ENCODE assay signal across 12 cellular contexts in genomic region chr1:87132664-87133000, GRCh38.
DNase-seq lines count a peak whose midpoint lies in the region; ATAC-seq, FAIRE-seq and TF ChIP-seq lines count a peak whose summit lies in the region.
"Had no signal": no experiment of that assay in that cellular context is flagged by ENCODE, and none has a peak within 500 bp of the region (broad histone marks: within the 10 kb centered on the region; RNA-seq: fewer than 3 reads in every experiment).

No MANE protein-coding gene starts in this region.

- no peak overlapping the region for H2AFZ ChIP-seq in astrocyte (ENCODE audit: low read depth, low read length)
- H2AFZ ChIP-seq in mesenchymal stem cell (ENCODE audit: low read depth, low read length), result no peak overlapping the region

- H3K4me1 Mint-ChIP-seq in activated naive CD4-positive, alpha-beta T cell treated with anti-CD3 and anti-CD28 coated beads for 36 hours (ENCODE audit: low read depth), result peaks cover 7% of the 10 kb centered on the region
- no peaks in the 10 kb centered on the region for H3K4me1 Mint-ChIP-seq in astrocyte (ENCODE audit: low read depth, unreplicated experiment)

- H3K9ac ChIP-seq in astrocyte (ENCODE audit: low read length) (no peak overlapping the region), mesenchymal stem cell (ENCODE audit: low read length) (peak overlapping the region; percentile 90)

- no peak for TF ChIP-seq POLR2A in thyroid gland (IDR thresholded peaks at IDR 0.05)

- H3K4me2 ChIP-seq in astrocyte (ENCODE audit: low read length) (peak overlapping the region; percentile 83), mesenchymal stem cell (ENCODE audit: low read length, poor library complexity, severe bottlenecking) (no peak overlapping the region)

- H3K4me3 Mint-ChIP-seq in activated naive CD4-positive, alpha-beta T cell treated with anti-CD3 and anti-CD28 coated beads for 36 hours, result peak overlapping the region; percentile 53
- peak overlapping the region; percentile 55 for H3K4me3 Mint-ChIP-seq in astrocyte (ENCODE audit: unreplicated experiment)

- peaks cover 41% of the 10 kb centered on the region for H3K27me3 Mint-ChIP-seq in activated naive CD4-positive, alpha-beta T cell treated with anti-CD3 and anti-CD28 coated beads for 36 hours (ENCODE audit: low read depth)
- peaks cover 30% of the 10 kb centered on the region for H3K27me3 Mint-ChIP-seq in astrocyte (ENCODE audit: low read depth, unreplicated experiment)

- no peak overlapping the region for H3K4ac ChIP-seq in mesenchymal stem cell (ENCODE audit: low read depth in 1 of 2, low read length in 2 of 2)

- H3K79me2 ChIP-seq in astrocyte (ENCODE audit: insufficient read depth, low read length), result no peaks in the 10 kb centered on the region

- H3K27me3 ChIP-seq in astrocyte (ENCODE audit: insufficient read depth, low read length) (no peaks in the 10 kb centered on the region), mesenchymal stem cell (ENCODE audit: control insufficient read depth in 1 of 2, insufficient read depth in 1 of 2, low read length in 2 of 2) (peaks cover 0 to 5% of the 10 kb centered on the region in 2 experiments), thyroid gland (no peaks in the 10 kb centered on the region)
- H3K27me3 ChIP-seq: cardiac muscle cell had no signal

- H3K27ac ChIP-seq in astrocyte (ENCODE audit: low read depth, low read length) (no peak overlapping the region), mesenchymal stem cell (ENCODE audit: low read length, poor library complexity, severe bottlenecking) (no peak overlapping the region), thyroid gland (peak overlapping the region in 2 of 3 donors; percentile 38 to 51)
- H3K27ac ChIP-seq: cardiac muscle cell had no signal

- no peak overlapping the region for H2AK5ac ChIP-seq in mesenchymal stem cell (ENCODE audit: low read length, severe bottlenecking)

- no peak for DNase-seq in activated naive CD4-positive, alpha-beta T cell treated with anti-CD3 and anti-CD28 coated beads for 36 hours
- no peak for DNase-seq in activated naive CD4-positive, alpha-beta T cell treated with Interleukin-2 at 50 U/mL for 16 hours
- no peak for DNase-seq in astrocyte (ENCODE audit: low read depth)
- no peak for DNase-seq in mesenchymal stem cell
- DNase-seq in thyroid gland, result no peak
- DNase-seq in central memory CD4-positive, alpha-beta T cell, result no peak
- DNase-seq in SW480 (ENCODE audit: low spot score), result no peak
- DNase-seq: NCI-H446 treated with DMSO at 0.1 percent for 48 hours, SIG-M5 had no signal

- intact Hi-C loops in activated naive CD4-positive, alpha-beta T cell treated with anti-CD3 and anti-CD28 coated beads for 36 hours (cut with micrococcal nuclease), result loop anchor here (1.0 to 5.0 kb wide), 4 partner anchors 160 to 1050 kb away; partner anchors contain the start of gene LMO4
- intact Hi-C loops in thyroid gland (cut with DNase I), result no loop called here

- no peak for FAIRE-seq in astrocyte (lab: Jason Lieb, UNC)
- FAIRE-seq: G401.6 had no signal

- H3K23ac ChIP-seq in mesenchymal stem cell (ENCODE audit: low read length in 2 of 2), result no peak overlapping the region

- H3K14ac ChIP-seq in mesenchymal stem cell (ENCODE audit: low read length in 2 of 2), result no peak overlapping the region

- H2BK15ac ChIP-seq in mesenchymal stem cell (ENCODE audit: low read depth, poor library complexity, severe bottlenecking), result no peak overlapping the region

- no peak overlapping the region for H4K91ac ChIP-seq in mesenchymal stem cell (ENCODE audit: low read length)

- H4K20me1 ChIP-seq in astrocyte (ENCODE audit: insufficient read depth, low read length), result no peaks in the 10 kb centered on the region

- H3K4me1 ChIP-seq in astrocyte (ENCODE audit: insufficient read depth, low read length) (peaks cover 3% of the 10 kb centered on the region), mesenchymal stem cell (ENCODE audit: control insufficient read depth, insufficient read depth, low read depth, low read length) (peaks cover 6% of the 10 kb centered on the region), thyroid gland (peaks cover 0 to 3% of the 10 kb centered on the region in 2 donors)

- no peaks in the 10 kb centered on the region for H3K36me3 Mint-ChIP-seq in activated naive CD4-positive, alpha-beta T cell treated with anti-CD3 and anti-CD28 coated beads for 36 hours (ENCODE audit: low read depth)
- H3K36me3 Mint-ChIP-seq in astrocyte (ENCODE audit: low read depth, unreplicated experiment), result no peaks in the 10 kb centered on the region

- no peak overlapping the region for H2BK5ac ChIP-seq in mesenchymal stem cell (ENCODE audit: low read depth, low read length, poor library complexity, severe bottlenecking)

- no peaks in the 10 kb centered on the region for H3K79me1 ChIP-seq in mesenchymal stem cell (replicated peaks; ENCODE audit: low read length, poor library complexity, severe bottlenecking)

- no peaks in the 10 kb centered on the region for H3K9me3 Mint-ChIP-seq in activated naive CD4-positive, alpha-beta T cell treated with anti-CD3 and anti-CD28 coated beads for 36 hours
- no peaks in the 10 kb centered on the region for H3K9me3 Mint-ChIP-seq in astrocyte (ENCODE audit: unreplicated experiment)

- no peak overlapping the region for H2BK120ac ChIP-seq in mesenchymal stem cell (ENCODE audit: low read depth, low read length)

- H2BK12ac ChIP-seq in mesenchymal stem cell (ENCODE audit: low read length in 2 of 2), result no peak overlapping the region

- no peak for ATAC-seq in GM21528 (IDR thresholded peaks at IDR 0.05; ENCODE audit: low FRiP score, unreplicated experiment)

- H3K36me3 ChIP-seq in astrocyte (ENCODE audit: insufficient read depth, low read length), result no peaks in the 10 kb centered on the region
- no peaks in the 10 kb centered on the region for H3K36me3 ChIP-seq in mesenchymal stem cell (ENCODE audit: control insufficient read depth in 1 of 2, insufficient read depth in 2 of 2, low read depth in 1 of 2, low read length in 2 of 2)
- H3K36me3 ChIP-seq in thyroid gland, result no peaks in the 10 kb centered on the region
- H3K36me3 ChIP-seq: cardiac muscle cell had no signal

- 95% methylated on average over 14 of the region's 14 CpGs for WGBS in mesenchymal stem cell
- 79 to 85% methylated on average over 14 of the region's 14 CpGs for WGBS in thyroid gland, 2 donors

- H3K18ac ChIP-seq in mesenchymal stem cell (ENCODE audit: low read depth in 1 of 2, low read length in 2 of 2), result no peak overlapping the region

- H3K4me3 ChIP-seq in astrocyte (ENCODE audit: insufficient read depth, low read depth, low read length) (no peak overlapping the region), mesenchymal stem cell (ENCODE audit: insufficient read depth in 1 of 2, low read depth in 1 of 2, low read length in 2 of 2) (peak overlapping the region in 1 of 2 experiments; percentile 76), thyroid gland (replicated peaks in 1 of 3) (peak overlapping the region in 1 of 3 donors; percentile 28)

- no peaks in the 10 kb centered on the region for H3K9me3 ChIP-seq in astrocyte (ENCODE audit: insufficient read depth, low read depth, low read length)
- H3K9me3 ChIP-seq in mesenchymal stem cell (ENCODE audit: control insufficient read depth, low read length), result no peaks in the 10 kb centered on the region
- no peaks in the 10 kb centered on the region for H3K9me3 ChIP-seq in thyroid gland

- no peak overlapping the region for H3K27ac Mint-ChIP-seq in activated naive CD4-positive, alpha-beta T cell treated with anti-CD3 and anti-CD28 coated beads for 36 hours
- H3K27ac Mint-ChIP-seq in astrocyte (ENCODE audit: unreplicated experiment), result no peak overlapping the region

- TF ChIP-seq CTCF in astrocyte (IDR thresholded peaks at IDR 0.05; ENCODE audit: insufficient read depth, low read depth, low read length) (no peak), thyroid gland (IDR thresholded peaks at IDR 0.05) (no peak)

- no peak overlapping the region for H4K8ac ChIP-seq in mesenchymal stem cell (ENCODE audit: low read length)

- CTCF ChIA-PET in activated naive CD4-positive, alpha-beta T cell treated with anti-CD3 and anti-CD28 coated beads for 36 hours (lab: Charles Lee), result interaction anchor here (0.6 to 1.5 kb wide), 3 partner anchors 19 to 538 kb away, joined by 3 to 6 read pairs (median 4); no protein-coding TSS in a partner anchor

Comparison
In these comparisons a context has a peak if more than half of its experiments do, and no peak if none do; other contexts are left out.
1. H3K27ac ChIP-seq: peak in thyroid gland (2 of 3); none in astrocyte (single experiment) and mesenchymal stem cell (single experiment).